In genomic region chr20:63652192-63652980, GRCh38 we compare ENCODE assay signal across 6 cellular contexts. TPM values are rescaled to one million over a fixed set of nuclear protein-coding genes. Genes with fewer than 3 reads are reported as not detected.
A peak's percentile ranks its signal among the peaks of the same experiment; 100 is the strongest.
DNase-seq lines count a peak whose midpoint lies in the region; ATAC-seq lines count a peak whose summit lies in the region.

No MANE protein-coding gene starts in this region.

- peak; percentile 31 for DNase-seq in NCI-H2029 (lab: John Stamatoyannopoulos, UW)
- no peak for DNase-seq in NCI-H2029 treated with DMSO at 0.1 percent for 48 hours (lab: John Stamatoyannopoulos, UW)
- DNase-seq in activated naive CD8-positive, alpha-beta T cell treated with anti-CD3 and anti-CD28 coated beads, Interleukin-2, amount 10 ng/mL, durations not matched to agents 7 days and 5 days: peak; percentile 51
- no peak for DNase-seq in sciatic nerve (ENCODE audit: low spot score)
- no peak for DNase-seq in NCI-H187 treated with DMSO at 0.1 percent for 48 hours (lab: John Stamatoyannopoulos, UW)

- H3K4me3 Mint-ChIP-seq in activated naive CD8-positive, alpha-beta T cell treated with anti-CD3 and anti-CD28 coated beads, Interleukin-2, amount 10 ng/mL, durations not matched to agents 7 days and 5 days: peak overlapping the region; percentile 76

- H3K9me3 ChIP-seq in muscle layer of colon (ENCODE audit: low read length): no peaks in the 10 kb centered on the region

- no peak overlapping the region for H3K9ac ChIP-seq in muscle layer of colon (ENCODE audit: low read length)

- H3K36me3 Mint-ChIP-seq in activated naive CD8-positive, alpha-beta T cell treated with anti-CD3 and anti-CD28 coated beads, Interleukin-2, amount 10 ng/mL, durations not matched to agents 7 days and 5 days: no peaks in the 10 kb centered on the region

- peaks cover 26% of the 10 kb centered on the region for H3K4me1 ChIP-seq in muscle layer of colon (ENCODE audit: insufficient read depth, low read length)

- H3K4me1 Mint-ChIP-seq in activated naive CD8-positive, alpha-beta T cell treated with anti-CD3 and anti-CD28 coated beads, Interleukin-2, amount 10 ng/mL, durations not matched to agents 7 days and 5 days: peaks cover 12% of the 10 kb centered on the region

- no peak overlapping the region for H3K27ac ChIP-seq in muscle layer of colon (ENCODE audit: low read depth, low read length)

- H3K4me3 ChIP-seq in muscle layer of colon (ENCODE audit: low read depth in 1 of 2, low read length in 2 of 2): peak overlapping the region; percentile 38 to 50

- POLR2A ChIA-PET in activated naive CD8-positive, alpha-beta T cell treated with anti-CD3 and anti-CD28 coated beads, Interleukin-2, amount 10 ng/mL, durations not matched to agents 7 days and 5 days (lab: Charles Lee): interaction anchor here (1.0 to 1.5 kb wide), 2 partner anchors 7 to 11 kb away, joined by 3 to 7 read pairs; no protein-coding TSS in a partner anchor

- no peaks in the 10 kb centered on the region for H3K36me3 ChIP-seq in muscle layer of colon (ENCODE audit: insufficient read depth, low read length)

- H3K27ac Mint-ChIP-seq in activated naive CD8-positive, alpha-beta T cell treated with anti-CD3 and anti-CD28 coated beads, Interleukin-2, amount 10 ng/mL, durations not matched to agents 7 days and 5 days: no peak overlapping the region

- peaks cover 9% of the 10 kb centered on the region for H3K27me3 Mint-ChIP-seq in activated naive CD8-positive, alpha-beta T cell treated with anti-CD3 and anti-CD28 coated beads, Interleukin-2, amount 10 ng/mL, durations not matched to agents 7 days and 5 days

- no peaks in the 10 kb centered on the region for H3K9me3 Mint-ChIP-seq in activated naive CD8-positive, alpha-beta T cell treated with anti-CD3 and anti-CD28 coated beads, Interleukin-2, amount 10 ng/mL, durations not matched to agents 7 days and 5 days

- peaks cover 0 to 11% of the 10 kb centered on the region in 2 donors for H3K27me3 ChIP-seq in muscle layer of colon (ENCODE audit: control insufficient read depth in 1 of 2, insufficient read depth in 2 of 2, low read length in 2 of 2)

- peak; percentile 17 for ATAC-seq in activated naive CD8-positive, alpha-beta T cell treated with anti-CD3 and anti-CD28 coated beads, Interleukin-2, amount 10 ng/mL, durations not matched to agents 7 days and 5 days (ENCODE audit: low read depth)
- no peak for ATAC-seq in sciatic nerve

- intact Hi-C loops in sciatic nerve (cut with DNase I): no loop called here

RNA-seq across cellular contexts. Expression of gene STMN3, which starts 0.8 kb away (rescaled TPM):
- total RNA-seq in activated naive CD8-positive, alpha-beta T cell treated with anti-CD3 and anti-CD28 coated beads, Interleukin-2, amount 10 ng/mL, durations not matched to agents 7 days and 5 days: 10 to 100 TPM; 42.1 to 45.6 TPM
- 19.7 TPM for total RNA-seq in sciatic nerve

RNA-seq across cellular contexts. Expression of gene RTEL1, which starts 5.7 kb away (rescaled TPM):
- 10 to 100 TPM; 41.3 to 41.5 TPM for total RNA-seq in activated naive CD8-positive, alpha-beta T cell treated with anti-CD3 and anti-CD28 coated beads, Interleukin-2, amount 10 ng/mL, durations not matched to agents 7 days and 5 days
- total RNA-seq in sciatic nerve: 34.1 TPM

RNA-seq across cellular contexts. Expression of gene GMEB2, which starts 25.5 kb away (rescaled TPM):
- total RNA-seq in activated naive CD8-positive, alpha-beta T cell treated with anti-CD3 and anti-CD28 coated beads, Interleukin-2, amount 10 ng/mL, durations not matched to agents 7 days and 5 days: 10 to 100 TPM; 20.5 to 21.6 TPM
- 11.1 TPM for total RNA-seq in sciatic nerve

RNA-seq across cellular contexts. Expression of gene TNFRSF6B, which starts 44.1 kb away (rescaled TPM):
- total RNA-seq in activated naive CD8-positive, alpha-beta T cell treated with anti-CD3 and anti-CD28 coated beads, Interleukin-2, amount 10 ng/mL, durations not matched to agents 7 days and 5 days: not detected
- 6.1 TPM for total RNA-seq in sciatic nerve

RNA-seq across cellular contexts. Expression of gene ARFRP1, which starts 55.4 kb away (rescaled TPM):
- total RNA-seq in activated naive CD8-positive, alpha-beta T cell treated with anti-CD3 and anti-CD28 coated beads, Interleukin-2, amount 10 ng/mL, durations not matched to agents 7 days and 5 days: 10 to 100 TPM; 68.8 to 73.1 TPM
- 49.1 TPM for total RNA-seq in sciatic nerve

Comparison
In these comparisons a context has a peak if more than half of its experiments do, and no peak if none do; other contexts are left out.
1. DNase-seq: peak in NCI-H2029 (single experiment) and activated naive CD8-positive, alpha-beta T cell treated with anti-CD3 and anti-CD28 coated beads, Interleukin-2, amount 10 ng/mL, durations not matched to agents 7 days and 5 days (single experiment); none in NCI-H2029 treated with DMSO at 0.1 percent for 48 hours (single experiment), sciatic nerve (single experiment) and NCI-H187 treated with DMSO at 0.1 percent for 48 hours (single experiment).